Comparison of ENCODE assay signal across 33 cellular contexts in genomic region chr6:3638662-3639061, GRCh38.
"Had no signal": no experiment of that assay in that cellular context is flagged by ENCODE, and none has a peak within 500 bp of the region (broad histone marks: within the 10 kb centered on the region; RNA-seq: fewer than 3 reads in every experiment).

No MANE protein-coding gene starts in this region.

- H3K36me3 ChIP-seq: adrenal gland, ascending aorta, brain microvascular endothelial cell, breast epithelium, cardiac muscle cell had no signal

- H3K4me1 ChIP-seq: adrenal gland, ascending aorta, body of pancreas, breast epithelium had no signal

- ATAC-seq: activated naive CD4-positive, alpha-beta T cell treated with anti-CD3 and anti-CD28 coated beads, Interleukin-2, amount 50 U/mL, for 72 hours; activated naive CD8-positive, alpha-beta T cell treated with anti-CD3 and anti-CD28 coated beads, Interleukin-2, amount 50 U/mL, for 24 hours; activated T-cell treated with anti-CD3 and anti-CD28 coated beads, Interleukin-2, amount 50 U/mL, for 4 hours; activated T-cell treated with anti-CD3 and anti-CD28 coated beads, Interleukin-2, amount 50 U/mL, for 72 hours; activated T-helper 17 cell treated with anti-CD3 and anti-CD28 coated beads, Interleukin-2, amount 50 U/mL, for 72 hours; body of pancreas had no signal

- H3K4me3 ChIP-seq: adrenal gland, ascending aorta, body of pancreas, breast epithelium, cardiac muscle cell had no signal

- FAIRE-seq: astrocyte, bronchial epithelial cell had no signal

- H3K27me3 ChIP-seq: ascending aorta, body of pancreas, brain microvascular endothelial cell, breast epithelium, cardiac muscle cell had no signal

- H3K27ac ChIP-seq: adrenal gland, ascending aorta, body of pancreas, brain microvascular endothelial cell, breast epithelium, cardiac muscle cell had no signal

- H3K9me3 ChIP-seq: adrenal gland, ascending aorta, body of pancreas, breast epithelium had no signal

- DNase-seq: activated effector memory CD4-positive, alpha-beta T cell treated with anti-CD3 and anti-CD28 coated beads, Interleukin-2, amount 50 U/mL, for 16 hours; activated effector memory CD4-positive, alpha-beta T cell treated with Interleukin-2 at 50 U/mL for 16 hours; activated gamma-delta T cell; activated gamma-delta T cell treated with Interleukin-2 at 50 U/mL for 16 hours; activated naive CD4-positive, alpha-beta T cell; activated naive CD4-positive, alpha-beta T cell treated with anti-CD3 and anti-CD28 coated beads for 36 hours; activated naive CD4-positive, alpha-beta T cell treated with anti-CD3 and anti-CD28 coated beads, Interleukin-2, amount 10 ng/mL, durations not matched to agents 7 days and 5 days; activated naive CD4-positive, alpha-beta T cell treated with anti-CD3 and anti-CD28 coated beads, Interleukin-2, amount 50 U/mL, for 16 hours; activated naive CD4-positive, alpha-beta T cell treated with Interleukin-2 at 50 U/mL for 16 hours; activated naive CD8-positive, alpha-beta T cell treated with anti-CD3 and anti-CD28 coated beads for 36 hours; activated naive CD8-positive, alpha-beta T cell treated with anti-CD3 and anti-CD28 coated beads, Interleukin-2, amount 10 ng/mL, durations not matched to agents 7 days and 5 days; activated naive CD8-positive, alpha-beta T cell treated with anti-CD3 and anti-CD28 coated beads, Interleukin-2, amount 50 U/mL, for 24 hours; activated T-cell treated with anti-CD3 and anti-CD28 coated beads, Interleukin-2, amount 50 U/mL, for 24 hours; activated T-cell treated with anti-CD3 and anti-CD28 coated beads, Interleukin-2, amount 50 U/mL, for 4 hours; activated T-cell treated with anti-CD3 and anti-CD28 coated beads, Interleukin-2, amount 50 U/mL, for 48 hours; activated T-cell treated with anti-CD3 and anti-CD28 coated beads, Interleukin-2, amount 50 U/mL, for 72 hours; adrenal gland; amniotic stem cell; amygdala; anterior cingulate cortex; aorta; body of pancreas; brain microvascular endothelial cell; caudate nucleus; central memory CD4-positive, alpha-beta T cell; cerebellar nuclear complex had no signal
